Comparison of ENCODE assay signal across 8 cellular contexts in the genomic region with DNA sequence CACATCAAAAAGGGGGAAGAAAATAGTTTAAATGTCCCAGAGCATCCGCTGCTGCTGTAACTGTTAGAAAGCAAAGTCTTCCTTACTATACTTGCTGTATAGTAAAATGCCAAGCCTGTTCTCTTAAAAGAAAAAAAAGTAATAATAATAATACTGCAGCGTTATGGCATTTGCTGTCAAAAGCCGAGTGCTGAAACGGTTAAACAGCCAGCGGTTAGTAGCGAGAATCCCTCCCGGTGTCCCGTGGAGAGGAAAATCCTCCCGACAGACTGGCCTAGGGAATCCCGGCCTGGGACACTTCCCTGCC. TPM values are rescaled to one million over a fixed set of nuclear protein-coding genes. Genes with fewer than 3 reads are reported as not detected.
DNase-seq lines count a peak whose midpoint lies in the region; ATAC-seq and TF ChIP-seq lines count a peak whose summit lies in the region.

No MANE protein-coding gene starts in this region.

- H3K4me1 ChIP-seq in GM23248 (ENCODE audit: insufficient read depth): peaks cover 36% of the 10 kb centered on the region

- ATAC-seq in T-helper 17 cell (no peak), HG02571 (IDR thresholded peaks at IDR 0.05; ENCODE audit: unreplicated experiment) (no peak), HG02938 (IDR thresholded peaks at IDR 0.05; ENCODE audit: unreplicated experiment) (no peak), HG03469 (IDR thresholded peaks at IDR 0.05; ENCODE audit: unreplicated experiment) (no peak)

- H3K36me3 Mint-ChIP-seq in T-helper 17 cell (ENCODE audit: low read depth): no peaks in the 10 kb centered on the region

- DNase-seq in GM23248: peak; percentile 64
- DNase-seq in T-helper 17 cell: no peak
- DNase-seq in fibroblast of the aortic adventitia (ENCODE audit: low read depth): peak; percentile 20
- DNase-seq in retinal pigment epithelial cell (ENCODE audit: low read depth): no peak
- DNase-seq in anterior cingulate cortex (lab: John Stamatoyannopoulos, UW): no peak

- H3K4me3 ChIP-seq in GM23248 (peak overlapping the region; percentile 81), fibroblast of the aortic adventitia (ENCODE audit: low read depth, low read length) (peak overlapping the region; percentile 68), retinal pigment epithelial cell (ENCODE audit: low read length) (peak overlapping the region; percentile 59)

- H3K9me3 ChIP-seq in GM23248 (ENCODE audit: low read depth) (no peaks in the 10 kb centered on the region), T-helper 17 cell (ENCODE audit: control insufficient read depth, low read length, poor library complexity, severe bottlenecking) (no peaks in the 10 kb centered on the region)

- peaks cover 21% of the 10 kb centered on the region for H3F3A ChIP-seq in GM23248 (ENCODE audit: insufficient read depth)

- no peaks in the 10 kb centered on the region for H4K20me1 ChIP-seq in GM23248 (ENCODE audit: insufficient read depth)

- H3K27ac ChIP-seq in GM23248: peak overlapping the region; percentile 62

- peak overlapping the region; percentile 99 for H3K4me2 ChIP-seq in GM23248 (ENCODE audit: unreplicated experiment)

- no peaks in the 10 kb centered on the region for H3K36me3 ChIP-seq in GM23248 (ENCODE audit: low read depth)

- TF ChIP-seq CTCF in fibroblast of the aortic adventitia (IDR thresholded peaks at IDR 0.05; ENCODE audit: insufficient read depth, low read length) (no peak), retinal pigment epithelial cell (conservative IDR thresholded peaks at IDR 0.05; ENCODE audit: low read depth, low read length) (no peak)

- H3K27me3 ChIP-seq in GM23248 (replicated peaks; ENCODE audit: insufficient read depth): no peaks in the 10 kb centered on the region; the same call in 1 of the 2 replicates

- in situ Hi-C loops in GM23248 (cut with MboI): no loop called here

- H3K27ac Mint-ChIP-seq in T-helper 17 cell: no peak overlapping the region

- H3K4me3 Mint-ChIP-seq in T-helper 17 cell: peak overlapping the region; percentile 88

- no peaks in the 10 kb centered on the region for H3K79me2 ChIP-seq in GM23248 (ENCODE audit: insufficient read depth)

- WGBS in GM23248 (ENCODE audit: low coverage in 1 of 2, low lambda C conversion rate in 2 of 2, missing lambda C conversion rate in 2 of 2), 2 experiments: 1 to 2% methylated on average over 10 of the region's 10 CpGs

- no peaks in the 10 kb centered on the region for H3K9me2 ChIP-seq in GM23248 (ENCODE audit: insufficient read depth)

- peak overlapping the region; percentile 40 for H2AFZ ChIP-seq in GM23248

- peaks cover 15% of the 10 kb centered on the region for H3K4me1 Mint-ChIP-seq in T-helper 17 cell

- peak overlapping the region; percentile 93 for H3K9ac ChIP-seq in GM23248

- peaks cover 49% of the 10 kb centered on the region for H3K27me3 Mint-ChIP-seq in T-helper 17 cell

RNA-seq across cellular contexts. Expression of a gene that starts 19.5 kb away (rescaled TPM):
- total RNA-seq in GM23248 (2014; rRNA removed; shearing (Covaris generic)): 0.11 and 0.51 TPM in 2 replicates
- 0.09 and 0.14 TPM in 2 replicates for polyA plus RNA-seq in GM23248 (2016; fragmentation: Nextera tagmentation; extraction: Ambion mirVana)
- total RNA-seq in T-helper 17 cell (10 to 100 TPM; 51.0 to 58.7 TPM), fibroblast of the aortic adventitia (ENCODE audit: low replicate concordance) (0.36 and 0.41 TPM in 2 replicates)

Comparison
In these comparisons a context has a peak if more than half of its experiments do, and no peak if none do; other contexts are left out.
1. DNase-seq: peak in GM23248 (single experiment) and fibroblast of the aortic adventitia (single experiment); none in T-helper 17 cell (0 of 3), retinal pigment epithelial cell (single experiment) and anterior cingulate cortex (0 of 58).
2. RNA of a gene that starts 19.5 kb away (total RNA-seq): 51.0 to 58.7 TPM in T-helper 17 cell; 0.36 to 0.41 TPM in fibroblast of the aortic adventitia and 0.11 to 0.51 TPM in GM23248; every median in the first group is over 10 times any median in the second.
3. Peak in every context shown above with its lines, with median percentiles within 50 percentile points of each other: H3K4me3 ChIP-seq.